In the genomic region with DNA sequence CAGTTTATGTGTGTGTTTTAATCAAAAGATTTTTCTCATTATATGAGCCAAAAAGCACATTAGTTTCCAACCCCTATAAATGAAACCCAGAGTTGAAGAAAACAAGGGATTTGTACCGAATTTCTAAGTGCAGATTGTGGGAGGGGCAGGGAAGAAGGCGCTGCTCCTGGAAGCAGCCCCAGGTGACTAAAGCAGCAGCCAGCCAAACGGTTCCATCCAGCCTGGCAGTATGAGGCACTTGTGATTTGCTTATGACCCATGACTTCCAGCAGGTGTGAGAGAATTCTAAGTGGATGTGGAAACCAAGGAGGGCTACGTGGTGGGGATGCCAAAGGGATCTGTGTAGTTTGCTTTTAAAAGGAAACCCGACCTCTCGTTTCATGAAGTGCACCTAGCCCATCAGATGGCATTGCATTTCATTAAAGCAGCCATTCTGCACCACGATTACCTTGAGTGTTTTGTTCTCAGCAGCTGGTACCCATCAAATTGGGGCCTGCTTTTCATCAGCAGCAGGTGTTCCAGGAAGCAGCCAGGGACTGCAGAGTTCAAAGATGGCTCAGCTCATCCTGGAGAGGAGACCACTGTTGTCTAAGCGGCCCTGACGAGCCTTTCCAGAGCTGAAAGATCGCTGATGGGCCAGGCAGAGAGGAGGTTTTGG, we compare ENCODE assay signal across 17 cellular contexts.
DNase-seq lines count a peak whose midpoint lies in the region; FAIRE-seq and TF ChIP-seq lines count a peak whose summit lies in the region.
"Had no signal": no experiment of that assay in that cellular context is flagged by ENCODE, and none has a peak within 500 bp of the region (broad histone marks: within the 10 kb centered on the region; RNA-seq: fewer than 3 reads in every experiment).

No MANE protein-coding gene starts in this region.

- H3K4me3 ChIP-seq in colonic mucosa: no peak overlapping the region
- H3K4me3 ChIP-seq: pancreas had no signal

- intact Hi-C loops in colonic mucosa (cut with DNase I): no loop called here

- peak; percentile 92 for DNase-seq in DMS153 (lab: John Stamatoyannopoulos, UW)
- DNase-seq in NCI-H1436 (lab: John Stamatoyannopoulos, UW): peak; percentile 94
- peak; percentile 27 for DNase-seq in NCI-H2227 treated with DMSO at 0.1 percent for 48 hours (lab: John Stamatoyannopoulos, UW)
- DNase-seq in cerebellar cortex (ENCODE audit: low spot score): peak; percentile 9
- no peak for DNase-seq in colonic mucosa
- DNase-seq in nephron progenitor cell: no peak
- no peak for DNase-seq in urothelium cell line (ENCODE audit: low spot score)
- DNase-seq in occipital lobe (lab: John Stamatoyannopoulos, UW): no peak
- DNase-seq: ACHN; activated CD4-positive, alpha-beta memory T cell treated with anti-CD3 and anti-CD28 coated beads, Interleukin-2, amount 10 ng/mL, durations not matched to agents 7 days and 5 days; activated naive CD8-positive, alpha-beta T cell treated with anti-CD3 and anti-CD28 coated beads, Interleukin-2, amount 50 U/mL, for 24 hours; effector CD4-positive, alpha-beta T cell; NCI-H1048; pancreas had no signal

- H3K27me3 ChIP-seq in colonic mucosa: no peaks in the 10 kb centered on the region
- H3K27me3 ChIP-seq: pancreas had no signal

- H3K4me1 ChIP-seq in colonic mucosa: no peaks in the 10 kb centered on the region
- H3K4me1 ChIP-seq: pancreas had no signal

- no peaks in the 10 kb centered on the region for H3K27me3 Mint-ChIP-seq in nephron progenitor cell (ENCODE audit: low read depth, poor library complexity)
- H3K27me3 Mint-ChIP-seq: activated CD4-positive, alpha-beta memory T cell treated with anti-CD3 and anti-CD28 coated beads, Interleukin-2, amount 10 ng/mL, durations not matched to agents 7 days and 5 days; activated naive CD8-positive, alpha-beta T cell treated with anti-CD3 and anti-CD28 coated beads, Interleukin-2, amount 50 U/mL, for 24 hours; stimulated activated memory B cell treated with anti-CD40 and anti-IgM and Interleukin-4, amounts not matched to agents 10 μg/mL and 1 μg/mL and 100 μg/mL, for 72 hours; type B pancreatic cell had no signal

- no peak overlapping the region for H3K9ac ChIP-seq in colonic mucosa (ENCODE audit: low read depth in 2 of 2, low read length in 2 of 2)

- H3K27ac Mint-ChIP-seq in nephron progenitor cell: no peak overlapping the region
- H3K27ac Mint-ChIP-seq: activated CD4-positive, alpha-beta memory T cell treated with anti-CD3 and anti-CD28 coated beads, Interleukin-2, amount 10 ng/mL, durations not matched to agents 7 days and 5 days; activated naive CD8-positive, alpha-beta T cell treated with anti-CD3 and anti-CD28 coated beads, Interleukin-2, amount 50 U/mL, for 24 hours; activated T-helper 1 cell treated with anti-CD3 and anti-CD28 coated beads, Interleukin-12 subunit alpha, Interleukin-12 subunit beta, Interleukin-2, Interleukin-4 antibody, amounts not matched to agents 30 ng/mL and 10 ng/mL and 1 ng/mL, durations not matched to agents 14 hours and 24 hours and 36 hours; stimulated activated memory B cell treated with anti-CD40 and anti-IgM and Interleukin-4, amounts not matched to agents 10 μg/mL and 1 μg/mL and 100 μg/mL, for 72 hours; type B pancreatic cell had no signal

- no peak overlapping the region for H3K27ac ChIP-seq in colonic mucosa
- H3K27ac ChIP-seq: pancreas had no signal

- no peaks in the 10 kb centered on the region for H3K36me3 ChIP-seq in colonic mucosa
- H3K36me3 ChIP-seq: pancreas had no signal

- TF ChIP-seq CTCF in colonic mucosa (IDR thresholded peaks at IDR 0.05) (no peak), nephron progenitor cell (IDR thresholded peaks at IDR 0.05) (no peak)

- peaks cover 20% of the 10 kb centered on the region for H3K4me1 Mint-ChIP-seq in nephron progenitor cell
- H3K4me1 Mint-ChIP-seq: activated CD4-positive, alpha-beta memory T cell treated with anti-CD3 and anti-CD28 coated beads, Interleukin-2, amount 10 ng/mL, durations not matched to agents 7 days and 5 days; activated naive CD8-positive, alpha-beta T cell treated with anti-CD3 and anti-CD28 coated beads, Interleukin-2, amount 50 U/mL, for 24 hours had no signal

- H3K4me3 Mint-ChIP-seq in nephron progenitor cell: no peak overlapping the region
- H3K4me3 Mint-ChIP-seq: activated CD4-positive, alpha-beta memory T cell treated with anti-CD3 and anti-CD28 coated beads, Interleukin-2, amount 10 ng/mL, durations not matched to agents 7 days and 5 days; activated naive CD8-positive, alpha-beta T cell treated with anti-CD3 and anti-CD28 coated beads, Interleukin-2, amount 50 U/mL, for 24 hours; activated T-helper 1 cell treated with anti-CD3 and anti-CD28 coated beads, Interleukin-12 subunit alpha, Interleukin-12 subunit beta, Interleukin-2, Interleukin-4 antibody, amounts not matched to agents 30 ng/mL and 10 ng/mL and 1 ng/mL, durations not matched to agents 14 hours and 24 hours and 36 hours; stimulated activated memory B cell treated with anti-CD40 and anti-IgM and Interleukin-4, amounts not matched to agents 10 μg/mL and 1 μg/mL and 100 μg/mL, for 72 hours; type B pancreatic cell had no signal

- H3K36me3 Mint-ChIP-seq in nephron progenitor cell (ENCODE audit: low read depth): no peaks in the 10 kb centered on the region
- H3K36me3 Mint-ChIP-seq: type B pancreatic cell had no signal

- no peak for FAIRE-seq in urothelium cell line (lab: Jason Lieb, UNC)
- FAIRE-seq: pancreas had no signal

- H3K9me3 Mint-ChIP-seq in nephron progenitor cell: no peaks in the 10 kb centered on the region
- H3K9me3 Mint-ChIP-seq: activated CD4-positive, alpha-beta memory T cell treated with anti-CD3 and anti-CD28 coated beads, Interleukin-2, amount 10 ng/mL, durations not matched to agents 7 days and 5 days; activated naive CD8-positive, alpha-beta T cell treated with anti-CD3 and anti-CD28 coated beads, Interleukin-2, amount 50 U/mL, for 24 hours; activated T-helper 1 cell treated with anti-CD3 and anti-CD28 coated beads, Interleukin-12 subunit alpha, Interleukin-12 subunit beta, Interleukin-2, Interleukin-4 antibody, amounts not matched to agents 30 ng/mL and 10 ng/mL and 1 ng/mL, durations not matched to agents 14 hours and 24 hours and 36 hours; stimulated activated memory B cell treated with anti-CD40 and anti-IgM and Interleukin-4, amounts not matched to agents 10 μg/mL and 1 μg/mL and 100 μg/mL, for 72 hours; type B pancreatic cell had no signal

- H3K9me3 ChIP-seq in colonic mucosa: no peaks in the 10 kb centered on the region
- H3K9me3 ChIP-seq: pancreas had no signal

Comparison
In these comparisons a context has a peak if more than half of its experiments do, and no peak if none do; other contexts are left out.
1. DNase-seq: peak in DMS153 (single experiment), NCI-H1436 (single experiment), NCI-H2227 treated with DMSO at 0.1 percent for 48 hours (single experiment) and cerebellar cortex (single experiment); none in colonic mucosa (single experiment), nephron progenitor cell (single experiment), urothelium cell line (single experiment) and occipital lobe (single experiment).